8 cellular contexts compared by ENCODE assay signal in the genomic region with DNA sequence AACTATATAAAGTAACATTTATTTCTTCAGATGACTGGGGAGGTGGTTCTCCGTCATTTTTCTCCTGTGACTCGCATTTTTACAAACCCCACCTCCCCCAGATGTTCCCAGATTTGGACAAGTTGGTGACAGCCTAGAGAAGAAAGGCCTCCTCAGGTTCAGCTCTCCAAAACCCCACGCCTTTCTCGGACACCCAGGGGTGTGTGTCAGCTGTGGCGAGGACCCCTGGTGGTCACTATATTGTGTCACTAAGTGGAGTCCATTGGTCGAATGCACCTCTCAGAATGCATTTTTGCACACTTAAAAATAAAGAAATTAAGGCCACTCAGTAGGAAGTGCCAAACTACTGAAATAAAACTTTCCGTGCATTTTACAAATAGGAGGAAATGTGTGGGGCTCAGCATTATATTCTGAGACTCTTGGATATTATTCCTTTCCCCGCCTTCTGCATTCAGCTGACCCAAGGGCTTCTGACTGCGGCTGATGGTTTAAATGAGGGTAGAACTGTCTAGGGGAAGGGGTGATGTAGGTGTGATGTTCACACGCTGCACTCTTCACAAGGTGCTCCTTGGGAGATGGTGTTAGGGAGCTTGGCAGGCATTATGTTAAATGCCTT. TPM values are rescaled to one million over a fixed set of nuclear protein-coding genes. Genes with fewer than 3 reads are reported as not detected.
DNase-seq lines count a peak whose midpoint lies in the region; ATAC-seq, FAIRE-seq and TF ChIP-seq lines count a peak whose summit lies in the region.

No MANE protein-coding gene starts in this region.

- H3K36me3 ChIP-seq in OCI-LY7 (ENCODE audit: insufficient read depth, low read length), result no peaks in the 10 kb centered on the region

- BruUV-seq in OCI-LY7 (replicated peaks; lab: Mats Ljungman, UMichigan), result no TSS peak

- ATAC-seq in left lobe of liver, result peak; percentile 51

- H2AFZ ChIP-seq in OCI-LY7 (ENCODE audit: low read length), result no peak overlapping the region

- peak; percentile 33; the same call in 1 of the 2 replicates for TF ChIP-seq CTCF in GM12875 (IDR thresholded peaks at IDR 0.05; ENCODE audit: borderline replicate concordance, insufficient read depth, low read depth, low read length)
- peak; percentile 73 for TF ChIP-seq CTCF in OCI-LY7 (conservative IDR thresholded peaks at IDR 0.05; ENCODE audit: low read length)

- no peaks in the 10 kb centered on the region for H3K79me2 ChIP-seq in OCI-LY7 (ENCODE audit: insufficient read depth, low read depth, low read length)

- FAIRE-seq in frontal cortex (lab: Jason Lieb, UNC), result no peak

- intact Hi-C loops in OCI-LY7 (cut with micrococcal nuclease; ENCODE audit: unreplicated experiment), result loop anchor here (2.0 kb wide), 1 partner anchor 47 kb away; the partner anchor contains the start of gene ACO1

- POLR2A ChIA-PET in OCI-LY7 (lab: Charles Lee), result interaction anchor here (1.0 kb wide), 1 partner anchor 53 kb away, joined by 3 read pairs; no protein-coding TSS in a partner anchor

- no peak overlapping the region for H3K27ac ChIP-seq in OCI-LY7 (ENCODE audit: low read depth, low read length, poor library complexity, severe bottlenecking)

- H3K4me3 ChIP-seq in GM12875 (ENCODE audit: low read depth, low read length) (no peak overlapping the region), OCI-LY7 (ENCODE audit: low read depth, low read length, poor library complexity, severe bottlenecking) (no peak overlapping the region)

- no peaks in the 10 kb centered on the region for H3K9me3 ChIP-seq in OCI-LY7 (ENCODE audit: low read length)

- H3K4me2 ChIP-seq in OCI-LY7 (ENCODE audit: low read length), result no peak overlapping the region

- no peaks in the 10 kb centered on the region for H3K9me2 ChIP-seq in OCI-LY7 (ENCODE audit: insufficient read depth, low read length)

- DNase-seq in AG08396 (ENCODE audit: low spot score) (peak; percentile 29), OCI-LY7 (ENCODE audit: low spot score) (peak; percentile 35), astrocyte of the hippocampus (ENCODE audit: low read depth, low spot score) (peak; percentile 59), left lobe of liver (ENCODE audit: low spot score) (no peak), anterior cingulate cortex (lab: John Stamatoyannopoulos, UW) (no peak), frontal cortex (ENCODE audit: low spot score in 2 of 2) (no peak)
- DNase-seq in stimulated activated CD8-positive, alpha-beta memory T cell treated with anti-CD3 and anti-CD28 coated beads, Interleukin-4, amount 100 ng/mL, for 4 hours (ENCODE audit: low read depth in 2 of 2, low spot score in 1 of 2), result peak; percentile 7 to 9

- H3K4me1 ChIP-seq in OCI-LY7 (ENCODE audit: insufficient read depth, low read length, poor library complexity, severe bottlenecking), result no peaks in the 10 kb centered on the region

- CTCF ChIA-PET in OCI-LY7 (lab: Charles Lee; ENCODE audit: unreplicated experiment), result interaction anchor here (0.7 kb wide), 1 partner anchor 21 kb away, joined by 3 read pairs; no protein-coding TSS in a partner anchor

- H4K20me1 ChIP-seq in OCI-LY7 (ENCODE audit: insufficient read depth, low read length), result no peaks in the 10 kb centered on the region

RNA-seq across cellular contexts. Expression of gene ACO1, which starts 47.6 kb away (rescaled TPM):
- 8.8 and 9.2 TPM in 2 replicates for total RNA-seq in OCI-LY7 (2014; rRNA removed; shearing (Covaris generic))
- total RNA-seq in OCI-LY7 (2022), result 8.8 and 9.0 TPM in 2 replicates
- total RNA-seq in left lobe of liver, result 102 TPM
- total RNA-seq in frontal cortex, result 13.9 TPM

Comparison
In these comparisons a context has a peak if more than half of its experiments do, and no peak if none do; other contexts are left out.
1. DNase-seq: peak in AG08396 (single experiment), OCI-LY7 (single experiment), astrocyte of the hippocampus (single experiment) and stimulated activated CD8-positive, alpha-beta memory T cell treated with anti-CD3 and anti-CD28 coated beads, Interleukin-4, amount 100 ng/mL, for 4 hours (2 of 2); none in left lobe of liver (single experiment), anterior cingulate cortex (0 of 58) and frontal cortex (0 of 2).